ENCODE assay signal across 8 cellular contexts in genomic region chr16:88743693-88744519, GRCh38. TPM values are rescaled to one million over a fixed set of nuclear protein-coding genes. Genes with fewer than 3 reads are reported as not detected.
A peak's percentile ranks its signal among the peaks of the same experiment; 100 is the strongest.
DNase-seq lines count a peak whose midpoint lies in the region; ATAC-seq and TF ChIP-seq lines count a peak whose summit lies in the region.

No MANE protein-coding gene starts in this region.

- ATAC-seq in HG02623 (IDR thresholded peaks at IDR 0.05; ENCODE audit: unreplicated experiment), result no peak
- ATAC-seq in HG02973 (IDR thresholded peaks at IDR 0.05; ENCODE audit: unreplicated experiment), result no peak

- H3K27ac ChIP-seq in WERI-Rb-1 (no peak overlapping the region), brain microvascular endothelial cell (no peak overlapping the region)

- H3K27me3 ChIP-seq in WERI-Rb-1 (ENCODE audit: insufficient read depth, low read depth, severe bottlenecking) (no peaks in the 10 kb centered on the region), brain microvascular endothelial cell (replicated peaks) (no peaks in the 10 kb centered on the region)

- H3K4me3 ChIP-seq in WERI-Rb-1 (ENCODE audit: low read depth, low read length), result no peak overlapping the region
- no peak overlapping the region for H3K4me3 ChIP-seq in brain microvascular endothelial cell (ENCODE audit: low read depth, low read length)

- in situ Hi-C loops in brain microvascular endothelial cell (cut with HindIII; ENCODE audit: low pct_ligation_motif_present, low sequenced_read_pairs), result no loop called here

- no peaks in the 10 kb centered on the region for H3K9me3 ChIP-seq in WERI-Rb-1 (ENCODE audit: severe bottlenecking)

- peak; percentile 87 for TF ChIP-seq CTCF in WERI-Rb-1 (IDR thresholded peaks at IDR 0.05; ENCODE audit: low read depth, low read length)
- TF ChIP-seq CTCF in brain microvascular endothelial cell (IDR thresholded peaks at IDR 0.05; ENCODE audit: low read depth, low read length, missing control alignments), result peak; percentile 94

- DNase-seq in DMS53 treated with DMSO at 0.1 percent for 48 hours (lab: John Stamatoyannopoulos, UW; ENCODE audit: unreplicated experiment), result peak; percentile 44
- peak; percentile 57 for DNase-seq in LHCN-M2 (ENCODE audit: low read depth)
- peak; percentile 59 for DNase-seq in WERI-Rb-1
- peak; percentile 37 for DNase-seq in brain microvascular endothelial cell
- DNase-seq in iPS-NIHi7 (ENCODE audit: extremely low spot score), result peak; percentile 92
- DNase-seq in stimulated activated CD4-positive, alpha-beta T cell treated with anti-CD3 and anti-CD28 coated beads, Interleukin-15, amount 100 ng/mL, for 1 hour (ENCODE audit: low read depth in 1 of 2, low spot score in 1 of 2), result peak; percentile 52 to 67

- H3K36me3 ChIP-seq in WERI-Rb-1 (no peaks in the 10 kb centered on the region), brain microvascular endothelial cell (replicated peaks) (peaks cover 35% of the 10 kb centered on the region)

RNA-seq across cellular contexts. Expression of gene CTU2, which starts 37.6 kb away (rescaled TPM):
- 17.8 and 18.7 TPM in 2 replicates for total RNA-seq in LHCN-M2 (2014; rRNA removed)
- polyA plus RNA-seq in LHCN-M2 (2012), result 20.8 TPM

RNA-seq across cellular contexts. Expression of gene RNF166, which starts 37.7 kb away (rescaled TPM):
- 20.5 and 21.9 TPM in 2 replicates for total RNA-seq in LHCN-M2 (2014; rRNA removed)
- 6.6 TPM for polyA plus RNA-seq in LHCN-M2 (2012)

RNA-seq across cellular contexts. Expression of gene PIEZO1, which starts 41.1 kb away (rescaled TPM):
- total RNA-seq in LHCN-M2 (2014; rRNA removed), result 138 and 140 TPM in 2 replicates
- polyA plus RNA-seq in LHCN-M2 (2012), result 158 TPM

RNA-seq across cellular contexts. Expression of gene SNAI3, which starts 57.6 kb away (rescaled TPM):
- total RNA-seq in LHCN-M2 (2014; rRNA removed), result 0.19 and 0.57 TPM in 2 replicates
- 0.44 TPM for polyA plus RNA-seq in LHCN-M2 (2012)

RNA-seq across cellular contexts. Expression of gene CDT1, which starts 59.7 kb away (rescaled TPM):
- total RNA-seq in LHCN-M2 (2014; rRNA removed), result 44.9 and 53.4 TPM in 2 replicates
- 17.3 TPM for polyA plus RNA-seq in LHCN-M2 (2012)

Comparison
In these comparisons a context has a peak if more than half of its experiments do, and no peak if none do; other contexts are left out.
1. DNase-seq: peak in every context shown above with its lines; median percentile 92 in iPS-NIHi7; 60 in stimulated activated CD4-positive, alpha-beta T cell treated with anti-CD3 and anti-CD28 coated beads, Interleukin-15, amount 100 ng/mL, for 1 hour; 59 in WERI-Rb-1; 57 in LHCN-M2; 44 in DMS53 treated with DMSO at 0.1 percent for 48 hours; 37 in brain microvascular endothelial cell.